ENCODE assay signal across 2 cellular contexts in genomic region chr6:30113843-30114242, GRCh38.
TF ChIP-seq lines count a peak whose summit lies in the region.

No MANE protein-coding gene starts in this region.

TF ChIP-seq in A549, 52 proteins besides CTCF, POLR2A, EP300 and RAD21:
- no peak for TF ChIP-seq POLR2AphosphoS2 (conservative IDR thresholded peaks at IDR 0.05; ENCODE audit: low read length)
- no peak for TF ChIP-seq RNF2 (IDR thresholded peaks at IDR 0.05; ENCODE audit: borderline replicate concordance, low read depth)
- no peak for TF ChIP-seq FOXS1 (CRISPR knock-in tag; IDR thresholded peaks at IDR 0.05)
- TF ChIP-seq HMGXB4 (CRISPR knock-in tag; IDR thresholded peaks at IDR 0.05; ENCODE audit: borderline replicate concordance): no peak
- TF ChIP-seq ZFP36 (IDR thresholded peaks at IDR 0.05; ENCODE audit: borderline replicate concordance, partially characterized antibody): no peak
- no peak for TF ChIP-seq RCOR1 (IDR thresholded peaks at IDR 0.05; ENCODE audit: low read depth, low read length)
- no peak for TF ChIP-seq CBX2 (IDR thresholded peaks at IDR 0.05; ENCODE audit: borderline replicate concordance, low read depth)
- TF ChIP-seq HOXB5 (CRISPR knock-in tag; IDR thresholded peaks at IDR 0.05): no peak
- TF ChIP-seq ELK1 (IDR thresholded peaks at IDR 0.05; ENCODE audit: low read depth, low read length): no peak
- no peak for TF ChIP-seq FOSB (CRISPR knock-in tag; IDR thresholded peaks at IDR 0.05)
- no peak for TF ChIP-seq SMC3 (IDR thresholded peaks at IDR 0.05)
- TF ChIP-seq, protein P1, sequence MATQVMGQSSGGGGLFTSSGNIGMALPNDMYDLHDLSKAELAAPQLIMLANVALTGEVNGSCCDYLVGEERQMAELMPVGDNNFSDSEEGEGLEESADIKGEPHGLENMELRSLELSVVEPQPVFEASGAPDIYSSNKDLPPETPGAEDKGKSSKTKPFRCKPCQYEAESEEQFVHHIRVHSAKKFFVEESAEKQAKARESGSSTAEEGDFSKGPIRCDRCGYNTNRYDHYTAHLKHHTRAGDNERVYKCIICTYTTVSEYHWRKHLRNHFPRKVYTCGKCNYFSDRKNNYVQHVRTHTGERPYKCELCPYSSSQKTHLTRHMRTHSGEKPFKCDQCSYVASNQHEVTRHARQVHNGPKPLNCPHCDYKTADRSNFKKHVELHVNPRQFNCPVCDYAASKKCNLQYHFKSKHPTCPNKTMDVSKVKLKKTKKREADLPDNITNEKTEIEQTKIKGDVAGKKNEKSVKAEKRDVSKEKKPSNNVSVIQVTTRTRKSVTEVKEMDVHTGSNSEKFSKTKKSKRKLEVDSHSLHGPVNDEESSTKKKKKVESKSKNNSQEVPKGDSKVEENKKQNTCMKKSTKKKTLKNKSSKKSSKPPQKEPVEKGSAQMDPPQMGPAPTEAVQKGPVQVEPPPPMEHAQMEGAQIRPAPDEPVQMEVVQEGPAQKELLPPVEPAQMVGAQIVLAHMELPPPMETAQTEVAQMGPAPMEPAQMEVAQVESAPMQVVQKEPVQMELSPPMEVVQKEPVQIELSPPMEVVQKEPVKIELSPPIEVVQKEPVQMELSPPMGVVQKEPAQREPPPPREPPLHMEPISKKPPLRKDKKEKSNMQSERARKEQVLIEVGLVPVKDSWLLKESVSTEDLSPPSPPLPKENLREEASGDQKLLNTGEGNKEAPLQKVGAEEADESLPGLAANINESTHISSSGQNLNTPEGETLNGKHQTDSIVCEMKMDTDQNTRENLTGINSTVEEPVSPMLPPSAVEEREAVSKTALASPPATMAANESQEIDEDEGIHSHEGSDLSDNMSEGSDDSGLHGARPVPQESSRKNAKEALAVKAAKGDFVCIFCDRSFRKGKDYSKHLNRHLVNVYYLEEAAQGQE (IDR thresholded peaks at IDR 0.05): no peak
- no peak for TF ChIP-seq CEBPB (IDR thresholded peaks at IDR 0.05)
- TF ChIP-seq CBX8 (IDR thresholded peaks at IDR 0.05): no peak
- no peak for TF ChIP-seq RFX5 (IDR thresholded peaks at IDR 0.05)
- no peak for TF ChIP-seq NFE2L2 (conservative IDR thresholded peaks at IDR 0.05; ENCODE audit: low read length)
- no peak for TF ChIP-seq ZSCAN20 (CRISPR knock-in tag; IDR thresholded peaks at IDR 0.05)
- no peak for TF ChIP-seq HOXB13 (CRISPR knock-in tag; IDR thresholded peaks at IDR 0.05; ENCODE audit: low read depth)
- no peak for TF ChIP-seq HDAC2 (IDR thresholded peaks at IDR 0.05)
- no peak for TF ChIP-seq USF2 (IDR thresholded peaks at IDR 0.05)

TF ChIP-seq in GM12878, 131 proteins besides CTCF, POLR2A, EP300 and RAD21:
- TF ChIP-seq MTA2 (IDR thresholded peaks at IDR 0.05; ENCODE audit: low read depth) (no peak), ASH2L (IDR thresholded peaks at IDR 0.05; ENCODE audit: borderline replicate concordance, low read depth) (no peak), ZNF687 (IDR thresholded peaks at IDR 0.05) (no peak), BHLHE40 (IDR thresholded peaks at IDR 0.05; ENCODE audit: borderline replicate concordance in 1 of 2, low read depth in 2 of 2, low read length in 1 of 2) (no peak), CEBPZ (IDR thresholded peaks at IDR 0.05; ENCODE audit: low read depth, low read length) (no peak), ZNF622 (IDR thresholded peaks at IDR 0.05) (no peak), ATF3 (IDR thresholded peaks at IDR 0.05; ENCODE audit: borderline replicate concordance, extremely low read depth, low read depth, low read length) (no peak), SMC3 (IDR thresholded peaks at IDR 0.05; ENCODE audit: borderline replicate concordance, low read length) (no peak), NFYA (IDR thresholded peaks at IDR 0.05; ENCODE audit: borderline replicate concordance, low read depth, low read length) (no peak), KAT2A (conservative IDR thresholded peaks at IDR 0.05; ENCODE audit: control insufficient read depth, low read depth, low read length) (no peak), EGR1 (IDR thresholded peaks at IDR 0.05; ENCODE audit: borderline replicate concordance in 1 of 2, low read depth in 2 of 2, low read length in 2 of 2) (no peak), FOXK2 (IDR thresholded peaks at IDR 0.05) (no peak), HCFC1 (IDR thresholded peaks at IDR 0.05; ENCODE audit: low read length) (no peak), ZNF24 (IDR thresholded peaks at IDR 0.05) (no peak), ZNF274 (IDR thresholded peaks at IDR 0.05; ENCODE audit: insufficient read depth, insufficient read length) (no peak), SMARCA5 (IDR thresholded peaks at IDR 0.05) (no peak), TBL1XR1 (IDR thresholded peaks at IDR 0.05; ENCODE audit: low read depth, low read length) (no peak), BMI1 (IDR thresholded peaks at IDR 0.05; ENCODE audit: borderline replicate concordance) (no peak)
- TF ChIP-seq, protein P2, sequence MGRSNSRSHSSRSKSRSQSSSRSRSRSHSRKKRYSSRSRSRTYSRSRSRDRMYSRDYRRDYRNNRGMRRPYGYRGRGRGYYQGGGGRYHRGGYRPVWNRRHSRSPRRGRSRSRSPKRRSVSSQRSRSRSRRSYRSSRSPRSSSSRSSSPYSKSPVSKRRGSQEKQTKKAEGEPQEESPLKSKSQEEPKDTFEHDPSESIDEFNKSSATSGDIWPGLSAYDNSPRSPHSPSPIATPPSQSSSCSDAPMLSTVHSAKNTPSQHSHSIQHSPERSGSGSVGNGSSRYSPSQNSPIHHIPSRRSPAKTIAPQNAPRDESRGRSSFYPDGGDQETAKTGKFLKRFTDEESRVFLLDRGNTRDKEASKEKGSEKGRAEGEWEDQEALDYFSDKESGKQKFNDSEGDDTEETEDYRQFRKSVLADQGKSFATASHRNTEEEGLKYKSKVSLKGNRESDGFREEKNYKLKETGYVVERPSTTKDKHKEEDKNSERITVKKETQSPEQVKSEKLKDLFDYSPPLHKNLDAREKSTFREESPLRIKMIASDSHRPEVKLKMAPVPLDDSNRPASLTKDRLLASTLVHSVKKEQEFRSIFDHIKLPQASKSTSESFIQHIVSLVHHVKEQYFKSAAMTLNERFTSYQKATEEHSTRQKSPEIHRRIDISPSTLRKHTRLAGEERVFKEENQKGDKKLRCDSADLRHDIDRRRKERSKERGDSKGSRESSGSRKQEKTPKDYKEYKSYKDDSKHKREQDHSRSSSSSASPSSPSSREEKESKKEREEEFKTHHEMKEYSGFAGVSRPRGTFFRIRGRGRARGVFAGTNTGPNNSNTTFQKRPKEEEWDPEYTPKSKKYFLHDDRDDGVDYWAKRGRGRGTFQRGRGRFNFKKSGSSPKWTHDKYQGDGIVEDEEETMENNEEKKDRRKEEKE (IDR thresholded peaks at IDR 0.05): no peak
- TF ChIP-seq, protein P3, sequence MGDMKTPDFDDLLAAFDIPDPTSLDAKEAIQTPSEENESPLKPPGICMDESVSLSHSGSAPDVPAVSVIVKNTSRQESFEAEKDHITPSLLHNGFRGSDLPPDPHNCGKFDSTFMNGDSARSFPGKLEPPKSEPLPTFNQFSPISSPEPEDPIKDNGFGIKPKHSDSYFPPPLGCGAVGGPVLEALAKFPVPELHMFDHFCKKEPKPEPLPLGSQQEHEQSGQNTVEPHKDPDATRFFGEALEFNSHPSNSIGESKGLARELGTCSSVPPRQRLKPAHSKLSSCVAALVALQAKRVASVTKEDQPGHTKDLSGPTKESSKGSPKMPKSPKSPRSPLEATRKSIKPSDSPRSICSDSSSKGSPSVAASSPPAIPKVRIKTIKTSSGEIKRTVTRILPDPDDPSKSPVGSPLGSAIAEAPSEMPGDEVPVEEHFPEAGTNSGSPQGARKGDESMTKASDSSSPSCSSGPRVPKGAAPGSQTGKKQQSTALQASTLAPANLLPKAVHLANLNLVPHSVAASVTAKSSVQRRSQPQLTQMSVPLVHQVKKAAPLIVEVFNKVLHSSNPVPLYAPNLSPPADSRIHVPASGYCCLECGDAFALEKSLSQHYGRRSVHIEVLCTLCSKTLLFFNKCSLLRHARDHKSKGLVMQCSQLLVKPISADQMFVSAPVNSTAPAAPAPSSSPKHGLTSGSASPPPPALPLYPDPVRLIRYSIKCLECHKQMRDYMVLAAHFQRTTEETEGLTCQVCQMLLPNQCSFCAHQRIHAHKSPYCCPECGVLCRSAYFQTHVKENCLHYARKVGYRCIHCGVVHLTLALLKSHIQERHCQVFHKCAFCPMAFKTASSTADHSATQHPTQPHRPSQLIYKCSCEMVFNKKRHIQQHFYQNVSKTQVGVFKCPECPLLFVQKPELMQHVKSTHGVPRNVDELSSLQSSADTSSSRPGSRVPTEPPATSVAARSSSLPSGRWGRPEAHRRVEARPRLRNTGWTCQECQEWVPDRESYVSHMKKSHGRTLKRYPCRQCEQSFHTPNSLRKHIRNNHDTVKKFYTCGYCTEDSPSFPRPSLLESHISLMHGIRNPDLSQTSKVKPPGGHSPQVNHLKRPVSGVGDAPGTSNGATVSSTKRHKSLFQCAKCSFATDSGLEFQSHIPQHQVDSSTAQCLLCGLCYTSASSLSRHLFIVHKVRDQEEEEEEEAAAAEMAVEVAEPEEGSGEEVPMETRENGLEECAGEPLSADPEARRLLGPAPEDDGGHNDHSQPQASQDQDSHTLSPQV (IDR thresholded peaks at IDR 0.05): no peak
